2 cellular contexts compared by ENCODE assay signal in genomic region chr2:156464106-156464505, GRCh38.
TF ChIP-seq lines count a peak whose summit lies in the region.

No MANE protein-coding gene starts in this region.

TF ChIP-seq in IMR-90, 13 proteins besides CTCF, POLR2A, EP300 and RAD21:
- TF ChIP-seq CEBPB (IDR thresholded peaks at IDR 0.05; ENCODE audit: low read depth, low read length) (no peak), MXI1 (IDR thresholded peaks at IDR 0.05; ENCODE audit: borderline replicate concordance, low read depth, low read length) (no peak), CHD1 (IDR thresholded peaks at IDR 0.05; ENCODE audit: low read depth, low read length) (no peak), RCOR1 (IDR thresholded peaks at IDR 0.05; ENCODE audit: insufficient replicate concordance, low read length) (no peak), MAZ (IDR thresholded peaks at IDR 0.05; ENCODE audit: borderline replicate concordance, low read depth, low read length) (no peak), BHLHE40 (IDR thresholded peaks at IDR 0.05; ENCODE audit: low read depth, low read length) (no peak), MAFK (IDR thresholded peaks at IDR 0.05; ENCODE audit: low read depth, low read length) (no peak), SMC3 (IDR thresholded peaks at IDR 0.05; ENCODE audit: low read depth, low read length) (no peak), RFX5 (IDR thresholded peaks at IDR 0.05; ENCODE audit: low read depth, low read length) (no peak)
- TF ChIP-seq, protein P1, sequence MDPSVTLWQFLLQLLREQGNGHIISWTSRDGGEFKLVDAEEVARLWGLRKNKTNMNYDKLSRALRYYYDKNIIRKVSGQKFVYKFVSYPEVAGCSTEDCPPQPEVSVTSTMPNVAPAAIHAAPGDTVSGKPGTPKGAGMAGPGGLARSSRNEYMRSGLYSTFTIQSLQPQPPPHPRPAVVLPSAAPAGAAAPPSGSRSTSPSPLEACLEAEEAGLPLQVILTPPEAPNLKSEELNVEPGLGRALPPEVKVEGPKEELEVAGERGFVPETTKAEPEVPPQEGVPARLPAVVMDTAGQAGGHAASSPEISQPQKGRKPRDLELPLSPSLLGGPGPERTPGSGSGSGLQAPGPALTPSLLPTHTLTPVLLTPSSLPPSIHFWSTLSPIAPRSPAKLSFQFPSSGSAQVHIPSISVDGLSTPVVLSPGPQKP (IDR thresholded peaks at IDR 0.05; ENCODE audit: borderline replicate concordance, low read depth, low read length), result no peak

TF ChIP-seq in endothelial cell of umbilical vein, 7 proteins besides CTCF, POLR2A, EP300 and RAD21:
- TF ChIP-seq JUN (IDR thresholded peaks at IDR 0.05; ENCODE audit: borderline replicate concordance, insufficient read depth, insufficient read length, low read depth) (peak; percentile 47), POLR2AphosphoS5 (IDR thresholded peaks at IDR 0.05; ENCODE audit: insufficient read depth, low read depth, low read length) (no peak), GATA2 (IDR thresholded peaks at IDR 0.05; ENCODE audit: insufficient read depth, insufficient read length, low read depth, low read length) (peak; percentile 39), FOS (IDR thresholded peaks at IDR 0.05; ENCODE audit: borderline replicate concordance, insufficient read depth, low read length) (peak; percentile 55)
